In genomic region chr13:99982741-99983400, GRCh38 we compare ENCODE assay signal across 7 cellular contexts. TPM values are rescaled to one million over a fixed set of nuclear protein-coding genes. Genes with fewer than 3 reads are reported as not detected.
DNase-seq lines count a peak whose midpoint lies in the region; ATAC-seq and TF ChIP-seq lines count a peak whose summit lies in the region.

No MANE protein-coding gene starts in this region.

- TF ChIP-seq CTCF in Calu3 (IDR thresholded peaks at IDR 0.05; ENCODE audit: unreplicated experiment) (no peak), KMS-11 (conservative IDR thresholded peaks at IDR 0.05; ENCODE audit: low read depth, low read length) (no peak), astrocyte of the spinal cord (IDR thresholded peaks at IDR 0.05; ENCODE audit: low read depth, low read length) (no peak), heart right ventricle (IDR thresholded peaks at IDR 0.05) (no peak), upper lobe of right lung (IDR thresholded peaks at IDR 0.05) (no peak)

- H4K20me1 ChIP-seq in KMS-11 (ENCODE audit: insufficient read depth): no peaks in the 10 kb centered on the region

- H3K27me3 ChIP-seq in KMS-11 (ENCODE audit: insufficient read depth, low read depth) (0 out of 2 replicates have a peak, but pooled peaks cover 4% of the 10 kb centered on the region), heart right ventricle (peaks cover 87 to 99% (median 98%) of the 10 kb centered on the region in 7 donors), upper lobe of right lung (peaks cover 97% of the 10 kb centered on the region)

- no peaks in the 10 kb centered on the region for H3K9me3 ChIP-seq in heart right ventricle
- no peaks in the 10 kb centered on the region for H3K9me3 ChIP-seq in upper lobe of right lung

- intact Hi-C loops in Calu3 (cut with micrococcal nuclease; ENCODE audit: unreplicated experiment) (no loop called here), heart right ventricle (cut with DNase I) (no loop called here), upper lobe of right lung (cut with DNase I) (no loop called here)

- H3K9ac ChIP-seq in KMS-11: peak overlapping the region; percentile 69; the same call in 1 of the 2 replicates

- BruUV-seq in Calu3 (replicated peaks; lab: Mats Ljungman, UMichigan): no TSS peak

- no peak for DNase-seq in Calu3
- no peak for DNase-seq in astrocyte of the spinal cord (ENCODE audit: low read depth, low spot score)
- DNase-seq in naive thymus-derived CD8-positive, alpha-beta T cell: no peak
- DNase-seq in OCI-M2 (lab: John Stamatoyannopoulos, UW; ENCODE audit: unreplicated experiment): no peak
- DNase-seq in heart right ventricle: no peak
- no peak for DNase-seq in upper lobe of right lung

- peak overlapping the region; percentile 38 for H3K4me2 ChIP-seq in KMS-11

- POLR2A ChIA-PET in naive thymus-derived CD8-positive, alpha-beta T cell (lab: Charles Lee): interaction anchor here (0.6 to 2.7 kb wide), 6 partner anchors 8 to 66 kb away, joined by 3 to 15 read pairs (median 4); no protein-coding TSS in a partner anchor

- ATAC-seq in naive thymus-derived CD8-positive, alpha-beta T cell: no peak
- no peak for ATAC-seq in heart right ventricle
- no peak for ATAC-seq in upper lobe of right lung

- no peaks in the 10 kb centered on the region for H3K9me3 Mint-ChIP-seq in Calu3 (ENCODE audit: low read depth, unreplicated experiment)
- peaks cover 0 to 39% (median 9%) of the 10 kb centered on the region in 9 donors for H3K9me3 Mint-ChIP-seq in naive thymus-derived CD8-positive, alpha-beta T cell

- no peaks in the 10 kb centered on the region for H3K27me3 Mint-ChIP-seq in Calu3 (ENCODE audit: unreplicated experiment)
- H3K27me3 Mint-ChIP-seq in naive thymus-derived CD8-positive, alpha-beta T cell: peaks cover 20 to 64% (median 50%) of the 10 kb centered on the region in 5 donors

- peak overlapping the region; percentile 60 for H3K4me3 Mint-ChIP-seq in Calu3 (ENCODE audit: low read depth, unreplicated experiment)
- peak overlapping the region; percentile 15 to 83 (median 54) for H3K4me3 Mint-ChIP-seq in naive thymus-derived CD8-positive, alpha-beta T cell

- H2AFZ ChIP-seq in KMS-11 (ENCODE audit: low read depth): peak overlapping the region; percentile 34; the same call in 1 of the 2 replicates

- no peak overlapping the region for H3K27ac Mint-ChIP-seq in Calu3 (ENCODE audit: unreplicated experiment)
- H3K27ac Mint-ChIP-seq in naive thymus-derived CD8-positive, alpha-beta T cell: peak overlapping the region in 4 of 10 donors; percentile 41 to 94 (median 73)

- in situ Hi-C loops in astrocyte of the spinal cord (cut with HindIII; ENCODE audit: low sequenced_read_pairs): no loop called here

- WGBS in heart right ventricle, 2 donors: 3 to 7% methylated on average over 41 of the region's 41 CpGs

- H3K27ac ChIP-seq in KMS-11: peak overlapping the region; percentile 71
- no peak overlapping the region for H3K27ac ChIP-seq in heart right ventricle
- no peak overlapping the region for H3K27ac ChIP-seq in upper lobe of right lung

- H3K79me2 ChIP-seq in KMS-11 (ENCODE audit: insufficient read depth, low read depth): peaks cover 21% of the 10 kb centered on the region

- H3K36me3 ChIP-seq in KMS-11 (ENCODE audit: insufficient read depth) (no peaks in the 10 kb centered on the region), heart right ventricle (no peaks in the 10 kb centered on the region), upper lobe of right lung (no peaks in the 10 kb centered on the region)

- H3K4me1 ChIP-seq in KMS-11 (ENCODE audit: low read depth, poor library complexity, severe bottlenecking): no peaks in the 10 kb centered on the region
- peaks cover 10 to 56% (median 28%) of the 10 kb centered on the region in 9 donors for H3K4me1 ChIP-seq in heart right ventricle
- H3K4me1 ChIP-seq in upper lobe of right lung: peaks cover 18% of the 10 kb centered on the region

- CTCF ChIA-PET in Calu3 (lab: Charles Lee): interaction anchor here (0.7 kb wide), 1 partner anchor 431 kb away, joined by 5 read pairs; no protein-coding TSS in a partner anchor

- no peak overlapping the region for H3K4me3 ChIP-seq in KMS-11 (IDR thresholded peaks at IDR 0.05; ENCODE audit: insufficient read depth, low read depth, low read length)
- peak overlapping the region; percentile 76 for H3K4me3 ChIP-seq in astrocyte of the spinal cord (ENCODE audit: low read depth, low read length)
- no peak overlapping the region for H3K4me3 ChIP-seq in heart right ventricle
- H3K4me3 ChIP-seq in upper lobe of right lung: no peak overlapping the region

- no peaks in the 10 kb centered on the region for H3K4me1 Mint-ChIP-seq in Calu3 (ENCODE audit: low read depth, unreplicated experiment)
- peaks cover 10 to 25% (median 20%) of the 10 kb centered on the region in 4 donors for H3K4me1 Mint-ChIP-seq in naive thymus-derived CD8-positive, alpha-beta T cell

- peaks cover 4% of the 10 kb centered on the region for H3K36me3 Mint-ChIP-seq in Calu3 (ENCODE audit: insufficient read depth, unreplicated experiment)
- H3K36me3 Mint-ChIP-seq in naive thymus-derived CD8-positive, alpha-beta T cell: peaks cover 4 to 23% (median 12%) of the 10 kb centered on the region in 3 donors

RNA-seq across cellular contexts. Expression of gene ZIC2, which starts 1.3 kb away (rescaled TPM):
- total RNA-seq in Calu3 (2022) (3.5 and 3.6 TPM in 2 replicates), heart right ventricle (not detected), upper lobe of right lung (not detected)
- not detected for total RNA-seq in naive thymus-derived CD8-positive, alpha-beta T cell
- not detected for polyA plus RNA-seq in naive thymus-derived CD8-positive, alpha-beta T cell
- polyA plus RNA-seq in heart right ventricle: not detected

RNA-seq across cellular contexts. Expression of gene ZIC5, which starts 11.3 kb away (rescaled TPM):
- total RNA-seq in Calu3 (2022) (0.57 and 0.71 TPM in 2 replicates), heart right ventricle (not detected), upper lobe of right lung (not detected)
- total RNA-seq in naive thymus-derived CD8-positive, alpha-beta T cell: not detected
- polyA plus RNA-seq in naive thymus-derived CD8-positive, alpha-beta T cell: not detected
- not detected for polyA plus RNA-seq in heart right ventricle
